7 cellular contexts compared by ENCODE assay signal in the genomic region with DNA sequence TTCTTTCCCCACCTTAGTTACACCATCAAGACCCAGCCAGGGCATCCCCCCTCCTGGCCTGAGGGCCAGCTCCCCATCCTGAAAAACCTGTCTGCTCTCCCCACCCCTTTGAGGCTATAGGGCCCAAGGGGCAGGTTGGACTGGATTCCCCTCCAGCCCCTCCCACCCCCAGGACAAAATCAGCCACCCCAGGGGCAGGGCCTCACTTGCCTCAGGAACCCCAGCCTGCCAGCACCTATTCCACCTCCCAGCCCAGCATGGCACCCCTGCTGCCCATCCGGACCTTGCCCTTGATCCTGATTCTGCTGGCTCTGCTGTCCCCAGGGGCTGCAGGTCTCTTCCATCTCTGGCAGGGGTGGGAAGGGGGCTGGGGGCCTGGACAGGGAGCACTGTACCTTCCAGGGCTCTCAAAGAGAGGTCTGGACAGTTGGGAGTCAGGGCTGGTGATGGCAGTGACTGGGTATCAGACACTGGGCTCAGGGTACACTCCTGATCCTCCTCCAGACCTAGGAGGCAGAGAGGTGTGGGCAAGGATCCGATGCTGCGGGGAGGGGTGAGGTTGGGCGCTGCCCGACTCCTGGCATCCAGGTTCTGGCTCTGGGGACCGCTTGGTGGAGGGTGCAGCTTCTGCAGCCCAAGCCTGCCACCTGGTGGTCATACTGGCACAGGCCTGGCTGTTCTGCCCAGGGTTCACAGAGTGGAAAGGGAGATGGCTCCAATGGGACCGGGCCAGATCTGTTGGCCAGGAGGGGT. TPM values are rescaled to one million over a fixed set of nuclear protein-coding genes. Genes with fewer than 3 reads are reported as not detected.
DNase-seq lines count a peak whose midpoint lies in the region; ATAC-seq and TF ChIP-seq lines count a peak whose summit lies in the region.

Gene UPK2, plus strand, starts transcription at position 205 of the 753 bp plus-strand sequence. Its CDS starts 53 bp downstream, at position 258.

- no peak within 1 kb of the TSS for H2BK120ac ChIP-seq in mesenchymal stem cell (ENCODE audit: low read depth, low read length)

- peak; percentile 53 for ATAC-seq in HG03520 (IDR thresholded peaks at IDR 0.05; ENCODE audit: unreplicated experiment)

- no peak within 1 kb of the TSS for H3K14ac ChIP-seq in mesenchymal stem cell (ENCODE audit: low read length in 2 of 2)

- no peaks in the 10 kb centered on the region for H3K27me3 ChIP-seq in effector memory CD4-positive, alpha-beta T cell (replicated peaks; ENCODE audit: control insufficient read depth, insufficient read depth, low read length, poor library complexity, severe bottlenecking)
- peaks cover 58 to 81% of the 10 kb centered on the region in 2 experiments for H3K27me3 ChIP-seq in mesenchymal stem cell (ENCODE audit: control insufficient read depth in 1 of 2, insufficient read depth in 1 of 2, low read length in 2 of 2)

- H2BK15ac ChIP-seq in mesenchymal stem cell (ENCODE audit: low read depth, poor library complexity, severe bottlenecking): no peak within 1 kb of the TSS

- H3K4me1 ChIP-seq in effector memory CD4-positive, alpha-beta T cell (ENCODE audit: control insufficient read depth, insufficient read depth, low read length, poor library complexity, severe bottlenecking): no peaks in the 10 kb centered on the region
- no peaks in the 10 kb centered on the region for H3K4me1 ChIP-seq in mesenchymal stem cell (ENCODE audit: control insufficient read depth, insufficient read depth, low read depth, low read length)

- H4K91ac ChIP-seq in mesenchymal stem cell (ENCODE audit: low read length): no peak within 1 kb of the TSS

- no peak within 1 kb of the TSS for H3K27ac ChIP-seq in effector memory CD4-positive, alpha-beta T cell (ENCODE audit: insufficient read depth, low read length, poor library complexity, severe bottlenecking)
- H3K27ac ChIP-seq in mesenchymal stem cell (ENCODE audit: low read length, poor library complexity, severe bottlenecking): no peak within 1 kb of the TSS

- 7% methylated on average over 7 of the region's 7 CpGs for WGBS in mesenchymal stem cell

- H4K8ac ChIP-seq in mesenchymal stem cell (ENCODE audit: low read length): no peak within 1 kb of the TSS

- in situ Hi-C loops in GM13976 (cut with MboI; ENCODE audit: low sequenced_read_pairs, unreplicated experiment): loop anchor here (10.0 kb wide), 1 partner anchor 261 kb away; no protein-coding TSS in a partner anchor

- H3K4ac ChIP-seq in mesenchymal stem cell (ENCODE audit: low read depth in 1 of 2, low read length in 2 of 2): no peak within 1 kb of the TSS

- H3K9me3 ChIP-seq in effector memory CD4-positive, alpha-beta T cell (ENCODE audit: control insufficient read depth, low read length): no peaks in the 10 kb centered on the region
- no peaks in the 10 kb centered on the region for H3K9me3 ChIP-seq in mesenchymal stem cell (ENCODE audit: control insufficient read depth, low read length)

- no peaks in the 10 kb centered on the region for H3K79me1 ChIP-seq in mesenchymal stem cell (replicated peaks; ENCODE audit: low read length, poor library complexity, severe bottlenecking)

- no peak within 1 kb of the TSS for H2BK12ac ChIP-seq in mesenchymal stem cell (ENCODE audit: low read length in 2 of 2)

- H2AFZ ChIP-seq in mesenchymal stem cell (ENCODE audit: low read depth, low read length): no peak within 1 kb of the TSS

- no peak within 1 kb of the TSS for H3K4me2 ChIP-seq in mesenchymal stem cell (ENCODE audit: low read length, poor library complexity, severe bottlenecking)

- DNase-seq in GM13976 (ENCODE audit: low spot score) (peak; percentile 96), NOMO-1 (lab: John Stamatoyannopoulos, UW; ENCODE audit: unreplicated experiment in 2 of 2) (peak; percentile 68), mesenchymal stem cell (peak; percentile 80)
- DNase-seq in activated CD8-positive, alpha-beta memory T cell treated with anti-CD3 and anti-CD28 coated beads for 1 hour (ENCODE audit: extremely low read depth in 1 of 2, low read depth in 1 of 2): peak; percentile 80 to 84
- DNase-seq in effector memory CD4-positive, alpha-beta T cell: peak; percentile 72 to 83 (median 78)
- peak; percentile 74 to 75 for DNase-seq in stimulated activated CD8-positive, alpha-beta memory T cell treated with anti-CD3 and anti-CD28 coated beads, Interleukin-15, amount 100 ng/mL, for 48 hours (ENCODE audit: low read depth in 2 of 2)

- H3K4me3 ChIP-seq in effector memory CD4-positive, alpha-beta T cell (ENCODE audit: insufficient read depth, low read depth, low read length, poor library complexity, severe bottlenecking): no peak within 1 kb of the TSS
- no peak within 1 kb of the TSS for H3K4me3 ChIP-seq in mesenchymal stem cell (ENCODE audit: insufficient read depth in 1 of 2, low read depth in 1 of 2, low read length in 2 of 2)

- no peak within 1 kb of the TSS for H2BK5ac ChIP-seq in mesenchymal stem cell (ENCODE audit: low read depth, low read length, poor library complexity, severe bottlenecking)

- no peaks in the 10 kb centered on the region for H3K36me3 ChIP-seq in effector memory CD4-positive, alpha-beta T cell (ENCODE audit: control insufficient read depth, insufficient read depth, low read length)
- H3K36me3 ChIP-seq in mesenchymal stem cell (ENCODE audit: control insufficient read depth in 1 of 2, insufficient read depth in 2 of 2, low read depth in 1 of 2, low read length in 2 of 2): no peaks in the 10 kb centered on the region

- H3K18ac ChIP-seq in mesenchymal stem cell (ENCODE audit: low read depth in 1 of 2, low read length in 2 of 2): no peak within 1 kb of the TSS

- H2AK5ac ChIP-seq in mesenchymal stem cell (ENCODE audit: low read length, severe bottlenecking): no peak within 1 kb of the TSS

- no peak within 1 kb of the TSS for H3K9ac ChIP-seq in mesenchymal stem cell (ENCODE audit: low read length)

- H3K23ac ChIP-seq in mesenchymal stem cell (ENCODE audit: low read length in 2 of 2): peak within 1 kb of the TSS in 1 of 2 experiments; percentile 41

- TF ChIP-seq CTCF in GM13976 (IDR thresholded peaks at IDR 0.05; ENCODE audit: borderline replicate concordance, control extremely low read depth, extremely low read depth, insufficient read depth, missing control alignments): peak; percentile 98

RNA-seq across cellular contexts. Expression of gene UPK2, which starts in this region (rescaled TPM):
- 0.04 TPM for polyA plus RNA-seq in mesenchymal stem cell (2013, experiment 1 of 2)
- not detected for polyA plus RNA-seq in mesenchymal stem cell (2013, experiment 2 of 2)
